ENCODE assay signal across 2 cellular contexts in genomic region chr12:50529345-50529744, GRCh38.
TF ChIP-seq lines count a peak whose summit lies in the region.

No MANE protein-coding gene starts in this region.

TF ChIP-seq in GM12891, 5 proteins besides CTCF, POLR2A, EP300 and RAD21 (continued from another document):
- TF ChIP-seq SPI1 (IDR thresholded peaks at IDR 0.05; ENCODE audit: low read depth, low read length) (peak; percentile 42; the same call in 1 of the 2 replicates), POLR2AphosphoS5 (IDR thresholded peaks at IDR 0.05; ENCODE audit: low read depth, low read length) (no peak)

TF ChIP-seq in GM12878, 131 proteins besides CTCF, POLR2A, EP300 and RAD21 (continued from another document):
- TF ChIP-seq POU2F2 (IDR thresholded peaks at IDR 0.05; ENCODE audit: borderline replicate concordance, low read depth, low read length), result no peak
